ENCODE assay signal across 8 cellular contexts in genomic region chr1:205438213-205439158, GRCh38.
DNase-seq lines count a peak whose midpoint lies in the region; ATAC-seq and TF ChIP-seq lines count a peak whose summit lies in the region.

No MANE protein-coding gene starts in this region.

- intact Hi-C loops in posterior cingulate gyrus (cut with DNase I), result no loop called here

- TF ChIP-seq CTCF in LNCaP clone FGC (IDR thresholded peaks at IDR 0.05; ENCODE audit: control insufficient read depth, extremely low read depth, insufficient read depth), result peak; percentile 29; the same call in 1 of the 2 replicates

- no peak overlapping the region for H3K4me3 ChIP-seq in LNCaP clone FGC (ENCODE audit: low read depth, low read length)

- DNase-seq in D341Med (ENCODE audit: low spot score), result peak; percentile 91
- DNase-seq in LNCaP clone FGC (ENCODE audit: low read depth), result peak; percentile 4
- peak; percentile 42 for DNase-seq in foreskin melanocyte
- DNase-seq in posterior cingulate gyrus, result peak; percentile 64 to 97 (median 82)
- DNase-seq in T-helper 9 cell, result no peak
- no peak for DNase-seq in GDM1 (lab: John Stamatoyannopoulos, UW)

- ATAC-seq in SK-N-SH treated with all-trans-retinoic acid at 6 μM for 48 hours, result peak; percentile 86
- ATAC-seq in GM18498 (IDR thresholded peaks at IDR 0.05; ENCODE audit: unreplicated experiment), result no peak

TF ChIP-seq in SK-N-SH treated with all-trans-retinoic acid at 6 μM for 48 hours, 23 proteins besides CTCF, POLR2A, EP300 and RAD21:
- TF ChIP-seq TOX (CRISPR knock-in tag; IDR thresholded peaks at IDR 0.05; ENCODE audit: borderline replicate concordance) (no peak), ZNF70 (CRISPR knock-in tag; IDR thresholded peaks at IDR 0.05) (no peak), RARB (CRISPR knock-in tag; IDR thresholded peaks at IDR 0.05) (no peak), POU6F1 (CRISPR knock-in tag; IDR thresholded peaks at IDR 0.05; ENCODE audit: borderline replicate concordance, low read depth) (no peak), TCF4 (CRISPR knock-in tag; IDR thresholded peaks at IDR 0.05; ENCODE audit: borderline replicate concordance) (no peak), ISL1 (CRISPR knock-in tag; IDR thresholded peaks at IDR 0.05) (no peak), ZNF565 (CRISPR knock-in tag; conservative IDR thresholded peaks at IDR 0.05; ENCODE audit: low read depth) (no peak)

Comparison
In these comparisons a context has a peak if more than half of its experiments do, and no peak if none do; other contexts are left out.
1. DNase-seq: peak in D341Med (single experiment), LNCaP clone FGC (single experiment), foreskin melanocyte (single experiment) and posterior cingulate gyrus (10 of 10); none in T-helper 9 cell (single experiment) and GDM1 (single experiment).